11 cellular contexts compared by ENCODE assay signal in genomic region chr15:52006702-52007340, GRCh38. TPM values are rescaled to one million over a fixed set of nuclear protein-coding genes. Genes with fewer than 3 reads are reported as not detected.
DNase-seq lines count a peak whose midpoint lies in the region; ATAC-seq, FAIRE-seq and TF ChIP-seq lines count a peak whose summit lies in the region.
"Had no signal": no experiment of that assay in that cellular context is flagged by ENCODE, and none has a peak within 500 bp of the region (broad histone marks: within the 10 kb centered on the region; RNA-seq: fewer than 3 reads in every experiment).

No MANE protein-coding gene starts in this region.

- H3K36me3 Mint-ChIP-seq in activated naive CD8-positive, alpha-beta T cell treated with anti-CD3 and anti-CD28 coated beads, Interleukin-2, amount 50 U/mL, for 24 hours (ENCODE audit: low read depth): no peaks in the 10 kb centered on the region

- H3K36me3 ChIP-seq in tibial nerve: no peaks in the 10 kb centered on the region

- no peak overlapping the region for H3K27ac ChIP-seq in tibial nerve

- no peak for TF ChIP-seq POLR2A in tibial nerve (IDR thresholded peaks at IDR 0.05)

- TF ChIP-seq EP300 in tibial nerve (IDR thresholded peaks at IDR 0.05): no peak

- no peak overlapping the region for H3K4me3 Mint-ChIP-seq in activated naive CD8-positive, alpha-beta T cell treated with anti-CD3 and anti-CD28 coated beads, Interleukin-2, amount 50 U/mL, for 24 hours
- H3K4me3 Mint-ChIP-seq: activated naive CD4-positive, alpha-beta T cell treated with anti-CD3 and anti-CD28 coated beads, Interleukin-2, amount 50 U/mL, for 24 hours had no signal

- no peaks in the 10 kb centered on the region for H3K9me3 ChIP-seq in tibial nerve

- no peak for FAIRE-seq in HTR-8/SVneo (lab: Jason Lieb, UNC)

- H3K27me3 ChIP-seq in tibial nerve: no peaks in the 10 kb centered on the region

- peaks cover 0 to 7% (median 2%) of the 10 kb centered on the region in 4 donors for H3K4me1 ChIP-seq in tibial nerve

- DNase-seq in CD1c-positive myeloid dendritic cell (ENCODE audit: extremely low spot score): peak; percentile 86
- DNase-seq in activated naive CD8-positive, alpha-beta T cell treated with anti-CD3 and anti-CD28 coated beads, Interleukin-2, amount 50 U/mL, for 24 hours: no peak
- no peak for DNase-seq in SW480 (ENCODE audit: low spot score)
- DNase-seq in tibial nerve (ENCODE audit: low spot score in 2 of 2): no peak
- no peak for DNase-seq in HTR-8/SVneo (ENCODE audit: insufficient read length, low spot score)
- DNase-seq in NCI-H1105 (lab: John Stamatoyannopoulos, UW): no peak
- DNase-seq: hippocampal formation, NCI-H446 treated with DMSO at 0.1 percent for 48 hours had no signal

- ATAC-seq in GM19324 (IDR thresholded peaks at IDR 0.05; ENCODE audit: low FRiP score, unreplicated experiment) (peak; percentile 28), HG03060 (IDR thresholded peaks at IDR 0.05; ENCODE audit: low read depth, unreplicated experiment) (peak; percentile 21)
- no peak for ATAC-seq in activated naive CD8-positive, alpha-beta T cell treated with anti-CD3 and anti-CD28 coated beads, Interleukin-2, amount 50 U/mL, for 24 hours

- H3K4me3 ChIP-seq in tibial nerve: no peak overlapping the region

- H3K9me3 Mint-ChIP-seq in activated naive CD8-positive, alpha-beta T cell treated with anti-CD3 and anti-CD28 coated beads, Interleukin-2, amount 50 U/mL, for 24 hours: no peaks in the 10 kb centered on the region
- H3K9me3 Mint-ChIP-seq: activated naive CD4-positive, alpha-beta T cell treated with anti-CD3 and anti-CD28 coated beads, Interleukin-2, amount 50 U/mL, for 24 hours had no signal

- 61 to 73% methylated on average over 3 of the region's 3 CpGs for WGBS in tibial nerve, 2 donors

- H3K4me1 Mint-ChIP-seq in activated naive CD8-positive, alpha-beta T cell treated with anti-CD3 and anti-CD28 coated beads, Interleukin-2, amount 50 U/mL, for 24 hours: peaks cover 62% of the 10 kb centered on the region

- peak overlapping the region; percentile 77 for H3K27ac Mint-ChIP-seq in activated naive CD8-positive, alpha-beta T cell treated with anti-CD3 and anti-CD28 coated beads, Interleukin-2, amount 50 U/mL, for 24 hours

- TF ChIP-seq CTCF in tibial nerve (IDR thresholded peaks at IDR 0.05): no peak

- H3K27me3 Mint-ChIP-seq in activated naive CD8-positive, alpha-beta T cell treated with anti-CD3 and anti-CD28 coated beads, Interleukin-2, amount 50 U/mL, for 24 hours: no peaks in the 10 kb centered on the region
- H3K27me3 Mint-ChIP-seq: activated naive CD4-positive, alpha-beta T cell treated with anti-CD3 and anti-CD28 coated beads, Interleukin-2, amount 50 U/mL, for 24 hours had no signal

RNA-seq across cellular contexts. Expression of gene MAPK6, which starts 12.2 kb away (rescaled TPM):
- total RNA-seq in tibial nerve: 10 to 100 TPM in 3 of 4 donors, 1 to 10 TPM in 1; 9.6 to 20.9 (median 16.5) TPM

RNA-seq across cellular contexts. Expression of gene LEO1, which starts 35.2 kb away (rescaled TPM):
- 10 to 100 TPM; 10.6 to 19.7 (median 14.4) TPM for total RNA-seq in tibial nerve
